In genomic region chr4:73257242-73257994, GRCh38 we compare ENCODE assay signal across 8 cellular contexts. TPM values are rescaled to one million over a fixed set of nuclear protein-coding genes. Genes with fewer than 3 reads are reported as not detected.
DNase-seq lines count a peak whose midpoint lies in the region; ATAC-seq and TF ChIP-seq lines count a peak whose summit lies in the region.

No MANE protein-coding gene starts in this region.

- H3K27me3 ChIP-seq in colonic mucosa = no peaks in the 10 kb centered on the region

- no peaks in the 10 kb centered on the region for H3K9me3 ChIP-seq in colonic mucosa

- TF ChIP-seq CTCF in GM10266 (IDR thresholded peaks at IDR 0.05; ENCODE audit: control insufficient read depth, insufficient read depth, low read depth, missing control alignments) (peak; percentile 63), colonic mucosa (IDR thresholded peaks at IDR 0.05) (peak; percentile 65)

- peak overlapping the region; percentile 87 to 94 for H3K9ac ChIP-seq in colonic mucosa (ENCODE audit: low read depth in 2 of 2, low read length in 2 of 2)

- intact Hi-C loops in colonic mucosa (cut with DNase I) = loop anchor here (10.0 kb wide), 1 partner anchor 113 kb away; no protein-coding TSS in a partner anchor

- peak; percentile 21 for ATAC-seq in HG03175 (IDR thresholded peaks at IDR 0.05; ENCODE audit: unreplicated experiment)
- no peak for ATAC-seq in HG03135 (IDR thresholded peaks at IDR 0.05; ENCODE audit: unreplicated experiment)

- H3K36me3 ChIP-seq in colonic mucosa = no peaks in the 10 kb centered on the region

- H3K4me1 ChIP-seq in colonic mucosa = peaks cover 4% of the 10 kb centered on the region

- DNase-seq in GM10266 (ENCODE audit: extremely low spot score) (peak; percentile 65), NCI-H446 (lab: John Stamatoyannopoulos, UW) (peak; percentile 69 to 71), colonic mucosa (peak; percentile 90), left kidney (ENCODE audit: low read depth, low spot score) (peak; percentile 88)
- DNase-seq in activated CD4-positive, alpha-beta T cell treated with anti-CD3 and anti-CD28 coated beads for 1 hour = peak; percentile 32
- peak; percentile 38 to 41 for DNase-seq in stimulated activated CD4-positive, alpha-beta T cell treated with anti-CD3 and anti-CD28 coated beads, Interleukin-1b, Interleukin-23, amount 100 ng/mL, for 4 hours (ENCODE audit: low read depth in 2 of 2)

- H3K27ac ChIP-seq in colonic mucosa = peak overlapping the region; percentile 98

- peak overlapping the region; percentile 71 for H3K4me3 ChIP-seq in colonic mucosa

RNA-seq across cellular contexts. Expression of gene ANKRD17, which starts 1.2 kb away (rescaled TPM):
- total RNA-seq in colonic mucosa = 10 to 100 TPM; 51.5 to 59.2 TPM

Comparison
In these comparisons a context has a peak if more than half of its experiments do, and no peak if none do; other contexts are left out.
1. DNase-seq: peak in every context shown above with its lines; median percentile 90 in colonic mucosa; 88 in left kidney; 70 in NCI-H446; 65 in GM10266; 40 in stimulated activated CD4-positive, alpha-beta T cell treated with anti-CD3 and anti-CD28 coated beads, Interleukin-1b, Interleukin-23, amount 100 ng/mL, for 4 hours; 32 in activated CD4-positive, alpha-beta T cell treated with anti-CD3 and anti-CD28 coated beads for 1 hour.